ENCODE assay signal across 11 cellular contexts in genomic region chr2:178282075-178282474, GRCh38.
DNase-seq lines count a peak whose midpoint lies in the region; ATAC-seq and TF ChIP-seq lines count a peak whose summit lies in the region.
"Had no signal": no experiment of that assay in that cellular context is flagged by ENCODE, and none has a peak within 500 bp of the region (broad histone marks: within the 10 kb centered on the region; RNA-seq: fewer than 3 reads in every experiment).

No MANE protein-coding gene starts in this region.

- H3K27me3 ChIP-seq in vagina, result no peaks in the 10 kb centered on the region

- H3K27ac Mint-ChIP-seq in WTC11, result no peak overlapping the region
- no peak overlapping the region for H3K27ac Mint-ChIP-seq in activated T-helper 2 cell treated with anti-CD3 and anti-CD28 coated beads, Interferon-gamma antibody, Interleukin-2, Interleukin-4, amounts not matched to agents 10 μg/mL and 5 μg/mL and 100 μg/mL, durations not matched to agents 14 hours and 24 hours and 36 hours
- H3K27ac Mint-ChIP-seq: activated CD8-positive, alpha-beta T cell treated with anti-CD3 and anti-CD28 coated beads for 36 hours; activated naive CD4-positive, alpha-beta T cell treated with anti-CD3 and anti-CD28 coated beads for 36 hours had no signal

- H3K9me3 ChIP-seq in vagina, result no peaks in the 10 kb centered on the region

- intact Hi-C loops in Right ventricle myocardium superior (cut with DNase I), result loop anchor here (5.0 kb wide), 1 partner anchor 150 kb away; no protein-coding TSS in a partner anchor
- intact Hi-C loops in cardiac septum (cut with DNase I), result loop anchor here (5.0 kb wide), 1 partner anchor 170 kb away; the partner anchor contains the start of gene RBM45
- intact Hi-C loops in activated T-helper 2 cell treated with anti-CD3 and anti-CD28 coated beads, Interferon-gamma antibody, Interleukin-2, Interleukin-4, amounts not matched to agents 10 μg/mL and 5 μg/mL and 100 μg/mL, durations not matched to agents 14 hours and 24 hours and 36 hours (cut with micrococcal nuclease), result no loop called here
- intact Hi-C loops in vagina (cut with DNase I), result loop anchor here (10.0 kb wide), 1 partner anchor 147 kb away; no protein-coding TSS in a partner anchor

- no peak overlapping the region for H3K27ac ChIP-seq in vagina

- no peak overlapping the region for H3K4me3 ChIP-seq in vagina

- POLR2A ChIA-PET in WTC11 (lab: Charles Lee), result no interaction called here

- H3K9me3 Mint-ChIP-seq in WTC11, result peaks cover 4% of the 10 kb centered on the region; the same call in 1 of the 2 replicates
- H3K9me3 Mint-ChIP-seq in activated T-helper 2 cell treated with anti-CD3 and anti-CD28 coated beads, Interferon-gamma antibody, Interleukin-2, Interleukin-4, amounts not matched to agents 10 μg/mL and 5 μg/mL and 100 μg/mL, durations not matched to agents 14 hours and 24 hours and 36 hours, result no peaks in the 10 kb centered on the region
- H3K9me3 Mint-ChIP-seq: activated CD8-positive, alpha-beta T cell treated with anti-CD3 and anti-CD28 coated beads for 36 hours; activated naive CD4-positive, alpha-beta T cell treated with anti-CD3 and anti-CD28 coated beads for 36 hours had no signal

- H3K4me3 Mint-ChIP-seq in WTC11, result no peak overlapping the region
- no peak overlapping the region for H3K4me3 Mint-ChIP-seq in activated T-helper 2 cell treated with anti-CD3 and anti-CD28 coated beads, Interferon-gamma antibody, Interleukin-2, Interleukin-4, amounts not matched to agents 10 μg/mL and 5 μg/mL and 100 μg/mL, durations not matched to agents 14 hours and 24 hours and 36 hours (ENCODE audit: low read depth)
- H3K4me3 Mint-ChIP-seq: activated CD8-positive, alpha-beta T cell treated with anti-CD3 and anti-CD28 coated beads for 36 hours; activated naive CD4-positive, alpha-beta T cell treated with anti-CD3 and anti-CD28 coated beads for 36 hours had no signal

- DNase-seq in Right ventricle myocardium superior (no peak), cardiac septum (ENCODE audit: low spot score) (no peak), WTC11 (ENCODE audit: low spot score) (no peak), glomerular visceral epithelial cell (ENCODE audit: extremely low spot score) (peak; percentile 31), vagina (ENCODE audit: extremely low spot score in 2 of 2) (no peak), NCI-H1048 (lab: John Stamatoyannopoulos, UW) (no peak)
- no peak for DNase-seq in activated T-helper 2 cell treated with anti-CD3 and anti-CD28 coated beads, Interferon-gamma antibody, Interleukin-2, Interleukin-4, amounts not matched to agents 10 μg/mL and 5 μg/mL and 100 μg/mL, durations not matched to agents 14 hours and 24 hours and 36 hours (ENCODE audit: low spot score)
- DNase-seq: activated CD8-positive, alpha-beta T cell treated with anti-CD3 and anti-CD28 coated beads for 36 hours; activated naive CD4-positive, alpha-beta T cell treated with anti-CD3 and anti-CD28 coated beads for 36 hours; hippocampal formation had no signal

- peak; percentile 30 for ATAC-seq in Right ventricle myocardium superior (ENCODE audit: poor library complexity)
- peak; percentile 85 for ATAC-seq in WTC11
- no peak for ATAC-seq in HG02798 (IDR thresholded peaks at IDR 0.05; ENCODE audit: poor library complexity, unreplicated experiment)
- ATAC-seq: activated CD8-positive, alpha-beta T cell treated with anti-CD3 and anti-CD28 coated beads for 36 hours had no signal

- CTCF ChIA-PET in WTC11 (lab: Charles Lee), result interaction anchor here (0.9 kb wide), 1 partner anchor 132 kb away, joined by 4 read pairs; no protein-coding TSS in a partner anchor

- TF ChIP-seq CTCF in WTC11 (IDR thresholded peaks at IDR 0.05) (no peak), vagina (IDR thresholded peaks at IDR 0.05) (no peak)

- no peaks in the 10 kb centered on the region for H3K4me1 ChIP-seq in vagina

- peaks cover 35% of the 10 kb centered on the region for H3K4me1 Mint-ChIP-seq in WTC11
- peaks cover 6% of the 10 kb centered on the region for H3K4me1 Mint-ChIP-seq in activated T-helper 2 cell treated with anti-CD3 and anti-CD28 coated beads, Interferon-gamma antibody, Interleukin-2, Interleukin-4, amounts not matched to agents 10 μg/mL and 5 μg/mL and 100 μg/mL, durations not matched to agents 14 hours and 24 hours and 36 hours (ENCODE audit: low read depth)

- no peaks in the 10 kb centered on the region for H3K36me3 ChIP-seq in vagina

- no peaks in the 10 kb centered on the region for H3K27me3 Mint-ChIP-seq in WTC11 (ENCODE audit: low read depth)
- peaks cover 17% of the 10 kb centered on the region for H3K27me3 Mint-ChIP-seq in activated T-helper 2 cell treated with anti-CD3 and anti-CD28 coated beads, Interferon-gamma antibody, Interleukin-2, Interleukin-4, amounts not matched to agents 10 μg/mL and 5 μg/mL and 100 μg/mL, durations not matched to agents 14 hours and 24 hours and 36 hours (ENCODE audit: low read depth)

- no peaks in the 10 kb centered on the region for H3K36me3 Mint-ChIP-seq in WTC11
- H3K36me3 Mint-ChIP-seq in activated T-helper 2 cell treated with anti-CD3 and anti-CD28 coated beads, Interferon-gamma antibody, Interleukin-2, Interleukin-4, amounts not matched to agents 10 μg/mL and 5 μg/mL and 100 μg/mL, durations not matched to agents 14 hours and 24 hours and 36 hours (ENCODE audit: low read depth), result no peaks in the 10 kb centered on the region

- TF ChIP-seq POLR2A in vagina (IDR thresholded peaks at IDR 0.05), result no peak

TF ChIP-seq in WTC11, 78 proteins besides CTCF, POLR2A, EP300 and RAD21 (continues in another document):
- TF ChIP-seq, protein P1, sequence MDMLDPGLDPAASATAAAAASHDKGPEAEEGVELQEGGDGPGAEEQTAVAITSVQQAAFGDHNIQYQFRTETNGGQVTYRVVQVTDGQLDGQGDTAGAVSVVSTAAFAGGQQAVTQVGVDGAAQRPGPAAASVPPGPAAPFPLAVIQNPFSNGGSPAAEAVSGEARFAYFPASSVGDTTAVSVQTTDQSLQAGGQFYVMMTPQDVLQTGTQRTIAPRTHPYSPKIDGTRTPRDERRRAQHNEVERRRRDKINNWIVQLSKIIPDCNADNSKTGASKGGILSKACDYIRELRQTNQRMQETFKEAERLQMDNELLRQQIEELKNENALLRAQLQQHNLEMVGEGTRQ (CRISPR knock-in tag; IDR thresholded peaks at IDR 0.05), result no peak
- TF ChIP-seq, protein P2, sequence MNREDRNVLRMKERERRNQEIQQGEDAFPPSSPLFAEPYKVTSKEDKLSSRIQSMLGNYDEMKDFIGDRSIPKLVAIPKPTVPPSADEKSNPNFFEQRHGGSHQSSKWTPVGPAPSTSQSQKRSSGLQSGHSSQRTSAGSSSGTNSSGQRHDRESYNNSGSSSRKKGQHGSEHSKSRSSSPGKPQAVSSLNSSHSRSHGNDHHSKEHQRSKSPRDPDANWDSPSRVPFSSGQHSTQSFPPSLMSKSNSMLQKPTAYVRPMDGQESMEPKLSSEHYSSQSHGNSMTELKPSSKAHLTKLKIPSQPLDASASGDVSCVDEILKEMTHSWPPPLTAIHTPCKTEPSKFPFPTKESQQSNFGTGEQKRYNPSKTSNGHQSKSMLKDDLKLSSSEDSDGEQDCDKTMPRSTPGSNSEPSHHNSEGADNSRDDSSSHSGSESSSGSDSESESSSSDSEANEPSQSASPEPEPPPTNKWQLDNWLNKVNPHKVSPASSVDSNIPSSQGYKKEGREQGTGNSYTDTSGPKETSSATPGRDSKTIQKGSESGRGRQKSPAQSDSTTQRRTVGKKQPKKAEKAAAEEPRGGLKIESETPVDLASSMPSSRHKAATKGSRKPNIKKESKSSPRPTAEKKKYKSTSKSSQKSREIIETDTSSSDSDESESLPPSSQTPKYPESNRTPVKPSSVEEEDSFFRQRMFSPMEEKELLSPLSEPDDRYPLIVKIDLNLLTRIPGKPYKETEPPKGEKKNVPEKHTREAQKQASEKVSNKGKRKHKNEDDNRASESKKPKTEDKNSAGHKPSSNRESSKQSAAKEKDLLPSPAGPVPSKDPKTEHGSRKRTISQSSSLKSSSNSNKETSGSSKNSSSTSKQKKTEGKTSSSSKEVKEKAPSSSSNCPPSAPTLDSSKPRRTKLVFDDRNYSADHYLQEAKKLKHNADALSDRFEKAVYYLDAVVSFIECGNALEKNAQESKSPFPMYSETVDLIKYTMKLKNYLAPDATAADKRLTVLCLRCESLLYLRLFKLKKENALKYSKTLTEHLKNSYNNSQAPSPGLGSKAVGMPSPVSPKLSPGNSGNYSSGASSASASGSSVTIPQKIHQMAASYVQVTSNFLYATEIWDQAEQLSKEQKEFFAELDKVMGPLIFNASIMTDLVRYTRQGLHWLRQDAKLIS (CRISPR knock-in tag; IDR thresholded peaks at IDR 0.05; ENCODE audit: borderline replicate concordance), result no peak
- TF ChIP-seq KAT7 (CRISPR knock-in tag; IDR thresholded peaks at IDR 0.05; ENCODE audit: borderline replicate concordance), result no peak
- TF ChIP-seq, protein P3, sequence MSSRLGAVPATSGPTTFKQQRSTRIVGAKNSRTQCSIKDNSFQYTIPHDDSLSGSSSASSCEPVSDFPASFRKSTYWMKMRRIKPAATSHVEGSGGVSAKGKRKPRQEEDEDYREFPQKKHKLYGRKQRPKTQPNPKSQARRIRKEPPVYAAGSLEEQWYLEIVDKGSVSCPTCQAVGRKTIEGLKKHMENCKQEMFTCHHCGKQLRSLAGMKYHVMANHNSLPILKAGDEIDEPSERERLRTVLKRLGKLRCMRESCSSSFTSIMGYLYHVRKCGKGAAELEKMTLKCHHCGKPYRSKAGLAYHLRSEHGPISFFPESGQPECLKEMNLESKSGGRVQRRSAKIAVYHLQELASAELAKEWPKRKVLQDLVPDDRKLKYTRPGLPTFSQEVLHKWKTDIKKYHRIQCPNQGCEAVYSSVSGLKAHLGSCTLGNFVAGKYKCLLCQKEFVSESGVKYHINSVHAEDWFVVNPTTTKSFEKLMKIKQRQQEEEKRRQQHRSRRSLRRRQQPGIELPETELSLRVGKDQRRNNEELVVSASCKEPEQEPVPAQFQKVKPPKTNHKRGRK (CRISPR knock-in tag; IDR thresholded peaks at IDR 0.05; ENCODE audit: borderline replicate concordance), result no peak
- no peak for TF ChIP-seq ATF6 (CRISPR knock-in tag; IDR thresholded peaks at IDR 0.05)
- TF ChIP-seq NFE2L1 (CRISPR knock-in tag; IDR thresholded peaks at IDR 0.05), result no peak
- TF ChIP-seq ETV6 (CRISPR knock-in tag; IDR thresholded peaks at IDR 0.05), result no peak
